ENCODE assay signal across 1 cellular context in genomic region chr17:6489016-6489550, GRCh38.
TF ChIP-seq lines count a peak whose summit lies in the region.

No MANE protein-coding gene starts in this region.

TF ChIP-seq in GM23338, 12 proteins besides CTCF, POLR2A, EP300 and RAD21 (continued from another document):
- TF ChIP-seq ZNF462 (CRISPR knock-in tag; IDR thresholded peaks at IDR 0.05) = no peak
- TF ChIP-seq REST (IDR thresholded peaks at IDR 0.05; ENCODE audit: unreplicated experiment) = no peak
- TF ChIP-seq JUNB (IDR thresholded peaks at IDR 0.05; ENCODE audit: unreplicated experiment) = no peak
- no peak for TF ChIP-seq EZH2phosphoT487 (IDR thresholded peaks at IDR 0.05; ENCODE audit: unreplicated experiment)
- TF ChIP-seq STAT1 (IDR thresholded peaks at IDR 0.05; ENCODE audit: unreplicated experiment) = no peak
- no peak for TF ChIP-seq EZH2 (IDR thresholded peaks at IDR 0.05; ENCODE audit: low read depth, unreplicated experiment)
- no peak for TF ChIP-seq ZNF331 (CRISPR knock-in tag; IDR thresholded peaks at IDR 0.05; ENCODE audit: low read depth)
